15 cellular contexts compared by ENCODE assay signal in genomic region chr2:216161967-216162366, GRCh38. TPM values are rescaled to one million over a fixed set of nuclear protein-coding genes. Genes with fewer than 3 reads are reported as not detected.
DNase-seq lines count a peak whose midpoint lies in the region; ATAC-seq lines count a peak whose summit lies in the region.
"Had no signal": no experiment of that assay in that cellular context is flagged by ENCODE, and none has a peak within 500 bp of the region (broad histone marks: within the 10 kb centered on the region; RNA-seq: fewer than 3 reads in every experiment).

No MANE protein-coding gene starts in this region.

- no peaks in the 10 kb centered on the region for H3K9me3 Mint-ChIP-seq in activated CD4-positive, alpha-beta T cell treated with anti-CD3 and anti-CD28 coated beads, Interleukin-2, amount 10 ng/mL, durations not matched to agents 24 days and 14 days
- no peaks in the 10 kb centered on the region for H3K9me3 Mint-ChIP-seq in activated CD4-positive, alpha-beta T cell treated with anti-CD3 and anti-CD28 coated beads, Interleukin-2, amount 10 ng/mL, durations not matched to agents 7 days and 5 days
- H3K9me3 Mint-ChIP-seq in stimulated activated naive CD8-positive, alpha-beta T cell treated with anti-CD3 and anti-CD28 coated beads, Interleukin-15, Interleukin-2, amounts not matched to agents 100 ng/mL and 50 ng/mL, for 24 hours, result no peaks in the 10 kb centered on the region
- H3K9me3 Mint-ChIP-seq in immature natural killer cell, result no peaks in the 10 kb centered on the region

- DNase-seq in activated CD4-positive, alpha-beta T cell treated with anti-CD3 and anti-CD28 coated beads, Interleukin-2, amount 10 ng/mL, durations not matched to agents 24 days and 14 days, result no peak
- DNase-seq in activated CD4-positive, alpha-beta T cell treated with anti-CD3 and anti-CD28 coated beads, Interleukin-2, amount 10 ng/mL, durations not matched to agents 7 days and 5 days, result no peak
- no peak for DNase-seq in stimulated activated naive CD8-positive, alpha-beta T cell treated with anti-CD3 and anti-CD28 coated beads, Interleukin-15, Interleukin-2, amounts not matched to agents 100 U/mL and 50 U/mL, for 24 hours
- no peak for DNase-seq in immature natural killer cell
- no peak for DNase-seq in NCI-H146 (lab: John Stamatoyannopoulos, UW)
- no peak for DNase-seq in SIG-M5 treated with dmso at 0.1 percent for 504 hours (lab: John Stamatoyannopoulos, UW; ENCODE audit: unreplicated experiment)
- DNase-seq in mucosa of gallbladder (ENCODE audit: low spot score), result no peak
- DNase-seq: DND-41; HCEC 1CT; NCI-H1417; NCI-H1930; NCI-H2171; NCI-H446; NK-92 treated with Interleukin-12 subunit alpha and Interleukin-12 subunit beta, amount 100 ng/mL, for 24 hours had no signal

- no peak overlapping the region for H3K4me3 Mint-ChIP-seq in activated CD4-positive, alpha-beta T cell treated with anti-CD3 and anti-CD28 coated beads, Interleukin-2, amount 10 ng/mL, durations not matched to agents 24 days and 14 days
- no peak overlapping the region for H3K4me3 Mint-ChIP-seq in activated CD4-positive, alpha-beta T cell treated with anti-CD3 and anti-CD28 coated beads, Interleukin-2, amount 10 ng/mL, durations not matched to agents 7 days and 5 days
- H3K4me3 Mint-ChIP-seq in stimulated activated naive CD8-positive, alpha-beta T cell treated with anti-CD3 and anti-CD28 coated beads, Interleukin-15, Interleukin-2, amounts not matched to agents 100 ng/mL and 50 ng/mL, for 24 hours, result no peak overlapping the region
- peak overlapping the region in 1 of 5 donors; percentile 39 for H3K4me3 Mint-ChIP-seq in immature natural killer cell

- H3K27ac Mint-ChIP-seq in activated CD4-positive, alpha-beta T cell treated with anti-CD3 and anti-CD28 coated beads, Interleukin-2, amount 10 ng/mL, durations not matched to agents 24 days and 14 days, result peak overlapping the region; percentile 81
- H3K27ac Mint-ChIP-seq in activated CD4-positive, alpha-beta T cell treated with anti-CD3 and anti-CD28 coated beads, Interleukin-2, amount 10 ng/mL, durations not matched to agents 7 days and 5 days, result no peak overlapping the region
- peak overlapping the region; percentile 11 for H3K27ac Mint-ChIP-seq in stimulated activated naive CD8-positive, alpha-beta T cell treated with anti-CD3 and anti-CD28 coated beads, Interleukin-15, Interleukin-2, amounts not matched to agents 100 ng/mL and 50 ng/mL, for 24 hours
- peak overlapping the region; percentile 12 to 87 (median 68) for H3K27ac Mint-ChIP-seq in immature natural killer cell

- peaks cover 76% of the 10 kb centered on the region for H3K36me3 Mint-ChIP-seq in activated CD4-positive, alpha-beta T cell treated with anti-CD3 and anti-CD28 coated beads, Interleukin-2, amount 10 ng/mL, durations not matched to agents 24 days and 14 days (ENCODE audit: low read depth)
- peaks cover 79% of the 10 kb centered on the region for H3K36me3 Mint-ChIP-seq in activated CD4-positive, alpha-beta T cell treated with anti-CD3 and anti-CD28 coated beads, Interleukin-2, amount 10 ng/mL, durations not matched to agents 7 days and 5 days (ENCODE audit: low read depth)
- peaks cover 90% of the 10 kb centered on the region for H3K36me3 Mint-ChIP-seq in stimulated activated naive CD8-positive, alpha-beta T cell treated with anti-CD3 and anti-CD28 coated beads, Interleukin-15, Interleukin-2, amounts not matched to agents 100 ng/mL and 50 ng/mL, for 24 hours (ENCODE audit: low read depth)
- peaks cover 8 to 64% (median 45%) of the 10 kb centered on the region in 3 donors for H3K36me3 Mint-ChIP-seq in immature natural killer cell

- peaks cover 17% of the 10 kb centered on the region for H3K4me1 Mint-ChIP-seq in activated CD4-positive, alpha-beta T cell treated with anti-CD3 and anti-CD28 coated beads, Interleukin-2, amount 10 ng/mL, durations not matched to agents 24 days and 14 days
- peaks cover 29% of the 10 kb centered on the region for H3K4me1 Mint-ChIP-seq in activated CD4-positive, alpha-beta T cell treated with anti-CD3 and anti-CD28 coated beads, Interleukin-2, amount 10 ng/mL, durations not matched to agents 7 days and 5 days
- peaks cover 12% of the 10 kb centered on the region for H3K4me1 Mint-ChIP-seq in stimulated activated naive CD8-positive, alpha-beta T cell treated with anti-CD3 and anti-CD28 coated beads, Interleukin-15, Interleukin-2, amounts not matched to agents 100 ng/mL and 50 ng/mL, for 24 hours (ENCODE audit: low read depth)
- peaks cover 22 to 59% of the 10 kb centered on the region in 2 donors for H3K4me1 Mint-ChIP-seq in immature natural killer cell

- intact Hi-C loops in activated CD4-positive, alpha-beta T cell treated with anti-CD3 and anti-CD28 coated beads, Interleukin-2, amount 10 ng/mL, durations not matched to agents 24 days and 14 days (cut with micrococcal nuclease), result no loop called here

- H3K27me3 Mint-ChIP-seq in activated CD4-positive, alpha-beta T cell treated with anti-CD3 and anti-CD28 coated beads, Interleukin-2, amount 10 ng/mL, durations not matched to agents 24 days and 14 days, result no peaks in the 10 kb centered on the region
- H3K27me3 Mint-ChIP-seq in activated CD4-positive, alpha-beta T cell treated with anti-CD3 and anti-CD28 coated beads, Interleukin-2, amount 10 ng/mL, durations not matched to agents 7 days and 5 days, result no peaks in the 10 kb centered on the region
- H3K27me3 Mint-ChIP-seq in stimulated activated naive CD8-positive, alpha-beta T cell treated with anti-CD3 and anti-CD28 coated beads, Interleukin-15, Interleukin-2, amounts not matched to agents 100 ng/mL and 50 ng/mL, for 24 hours, result no peaks in the 10 kb centered on the region
- peaks cover 0 to 3% (median 3%) of the 10 kb centered on the region in 3 donors for H3K27me3 Mint-ChIP-seq in immature natural killer cell (ENCODE audit: low read depth in 3 of 3)

- no peak for ATAC-seq in stimulated activated naive CD8-positive, alpha-beta T cell treated with anti-CD3 and anti-CD28 coated beads, Interleukin-15, Interleukin-2, amounts not matched to agents 100 U/mL and 50 U/mL, for 24 hours

- CTCF ChIA-PET in activated CD4-positive, alpha-beta T cell treated with anti-CD3 and anti-CD28 coated beads, Interleukin-2, amount 10 ng/mL, durations not matched to agents 7 days and 5 days (lab: Charles Lee), result interaction anchor here (1.6 to 2.8 kb wide), 2 partner anchors 10 to 18 kb away, joined by 3 to 15 read pairs; no protein-coding TSS in a partner anchor

- POLR2A ChIA-PET in activated CD4-positive, alpha-beta T cell treated with anti-CD3 and anti-CD28 coated beads, Interleukin-2, amount 10 ng/mL, durations not matched to agents 7 days and 5 days (lab: Charles Lee), result no interaction called here

RNA-seq across cellular contexts. Expression of gene XRCC5, which starts 52.8 kb away (rescaled TPM):
- total RNA-seq in activated CD4-positive, alpha-beta T cell treated with anti-CD3 and anti-CD28 coated beads, Interleukin-2, amount 10 ng/mL, durations not matched to agents 24 days and 14 days, result 476 and 510 TPM in 2 replicates
- total RNA-seq in activated CD4-positive, alpha-beta T cell treated with anti-CD3 and anti-CD28 coated beads, Interleukin-2, amount 10 ng/mL, durations not matched to agents 7 days and 5 days, result 100 to 1,000 TPM; 292 to 331 TPM
- 100 to 1,000 TPM; 301 to 350 (median 303) TPM for polyA plus RNA-seq in immature natural killer cell
- total RNA-seq in mucosa of gallbladder, result 197 TPM
